13 cellular contexts compared by ENCODE assay signal in the genomic region with DNA sequence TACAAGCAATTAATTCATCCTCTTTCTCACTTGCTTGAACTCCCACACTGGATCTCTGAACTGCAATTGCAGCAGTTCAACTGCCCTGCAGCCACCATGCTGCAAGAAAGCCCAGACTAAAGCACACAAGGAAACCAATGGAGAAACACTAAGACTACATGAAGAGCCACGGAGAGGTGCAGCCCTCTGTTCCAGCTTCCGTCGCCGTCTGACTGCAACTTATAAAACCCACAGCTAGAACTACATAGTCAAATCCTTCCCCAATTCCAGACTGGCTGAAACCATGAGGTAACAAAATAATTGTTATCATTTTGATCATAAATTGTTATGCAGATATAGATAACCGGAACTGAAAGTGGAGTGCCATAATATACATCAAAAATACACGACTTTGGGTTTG. TPM values are rescaled to one million over a fixed set of nuclear protein-coding genes. Genes with fewer than 3 reads are reported as not detected.
"Had no signal": no experiment of that assay in that cellular context is flagged by ENCODE, and none has a peak within 500 bp of the region (broad histone marks: within the 10 kb centered on the region; RNA-seq: fewer than 3 reads in every experiment).

No MANE protein-coding gene starts in this region.

- ATAC-seq: esophagus mucosa, left colon, right cardiac atrium had no signal

- H3K4me3 Mint-ChIP-seq: activated B cell treated with CpG ODN at 0.5 μM for 24 hours, naive B cell had no signal

- H3K4me1 Mint-ChIP-seq: activated B cell treated with CpG ODN at 0.5 μM for 24 hours, naive B cell had no signal

- DNase-seq: activated B cell treated with CpG ODN at 0.5 μM for 24 hours; activated naive CD4-positive, alpha-beta T cell treated with Interleukin-2 at 50 U/mL for 16 hours; aorta; left colon; naive B cell; nucleus accumbens; small intestine had no signal

- H3K27ac Mint-ChIP-seq: activated B cell treated with CpG ODN at 0.5 μM for 24 hours, naive B cell, progenitor cell of endocrine pancreas had no signal

- H3K27me3 Mint-ChIP-seq: activated B cell treated with CpG ODN at 0.5 μM for 24 hours, progenitor cell of endocrine pancreas had no signal

- H3K36me3 Mint-ChIP-seq: naive B cell had no signal

RNA-seq across cellular contexts. Expression of gene THEMIS, which starts 21.1 kb away (rescaled TPM):
- total RNA-seq: activated B cell treated with CpG ODN at 0.5 μM for 24 hours, chondrocyte, dermis microvascular lymphatic vessel endothelial cell, lung microvascular endothelial cell, progenitor cell of endocrine pancreas had no signal
- polyA plus RNA-seq: right cardiac atrium had no signal
